ENCODE assay signal across 9 cellular contexts in the genomic region with DNA sequence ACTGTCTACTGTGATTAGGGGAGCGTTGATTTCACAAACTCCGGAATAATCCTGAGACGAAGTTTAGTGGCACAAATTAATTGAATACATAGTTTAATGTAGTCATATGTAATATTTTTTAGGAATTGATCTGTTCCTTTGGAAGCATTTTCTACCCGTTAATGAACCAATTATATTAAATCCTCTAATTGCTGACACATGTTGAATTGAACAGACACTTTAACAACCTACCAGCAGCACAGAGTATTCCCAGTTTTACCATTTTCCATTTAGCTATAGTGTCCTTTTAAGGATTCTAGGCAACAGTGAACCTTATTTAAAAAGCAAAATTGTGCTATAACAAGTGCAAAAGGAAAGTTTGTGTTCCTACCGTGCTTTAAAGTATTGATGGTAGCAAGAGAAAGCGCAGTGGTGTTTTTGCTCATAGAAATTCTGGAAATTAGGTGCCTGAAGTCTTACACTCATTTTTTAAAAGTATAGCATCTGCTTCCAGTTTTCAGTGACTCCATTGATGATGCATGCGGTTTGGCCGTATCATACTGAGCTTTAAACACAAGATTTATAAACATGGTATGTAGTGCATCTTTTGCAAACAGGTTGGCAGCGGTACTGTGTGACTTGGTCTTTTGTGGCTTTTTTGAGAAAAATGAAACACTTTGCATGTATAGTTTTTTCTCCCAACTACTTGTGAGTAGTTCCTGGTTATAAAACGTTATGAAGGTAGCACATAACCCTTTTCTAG. TPM values are rescaled to one million over a fixed set of nuclear protein-coding genes. Genes with fewer than 3 reads are reported as not detected.
A peak's percentile ranks its signal among the peaks of the same experiment; 100 is the strongest.
DNase-seq lines count a peak whose midpoint lies in the region; ATAC-seq, FAIRE-seq and TF ChIP-seq lines count a peak whose summit lies in the region.
"Had no signal": no experiment of that assay in that cellular context is flagged by ENCODE, and none has a peak within 500 bp of the region (broad histone marks: within the 10 kb centered on the region; RNA-seq: fewer than 3 reads in every experiment).

No MANE protein-coding gene starts in this region.

- ATAC-seq in HG02623 (IDR thresholded peaks at IDR 0.05; ENCODE audit: unreplicated experiment), result no peak

- peaks cover 25% of the 10 kb centered on the region for H3K4me1 Mint-ChIP-seq in activated CD4-positive, alpha-beta T cell treated with anti-CD3 and anti-CD28 coated beads, Interleukin-2, amount 10 ng/mL, durations not matched to agents 24 days and 14 days
- peaks cover 33% of the 10 kb centered on the region for H3K4me1 Mint-ChIP-seq in activated naive CD8-positive, alpha-beta T cell (ENCODE audit: low read depth)

- no peak for FAIRE-seq in H54 (lab: Jason Lieb, UNC)
- FAIRE-seq: TTC549 had no signal

- no peaks in the 10 kb centered on the region for H3K9me3 ChIP-seq in iPS-20b (ENCODE audit: insufficient read depth, low read depth, low read length)

- H3K9ac ChIP-seq in iPS-20b (ENCODE audit: low read depth, low read length), result peak overlapping the region; percentile 100

- H3K36me3 Mint-ChIP-seq in activated CD4-positive, alpha-beta T cell treated with anti-CD3 and anti-CD28 coated beads, Interleukin-2, amount 10 ng/mL, durations not matched to agents 24 days and 14 days (ENCODE audit: low read depth), result peaks cover 52% of the 10 kb centered on the region
- peaks cover 11% of the 10 kb centered on the region for H3K36me3 Mint-ChIP-seq in activated naive CD8-positive, alpha-beta T cell

- H3K9me3 Mint-ChIP-seq in activated CD4-positive, alpha-beta T cell treated with anti-CD3 and anti-CD28 coated beads, Interleukin-2, amount 10 ng/mL, durations not matched to agents 24 days and 14 days, result no peaks in the 10 kb centered on the region
- no peaks in the 10 kb centered on the region for H3K9me3 Mint-ChIP-seq in activated naive CD8-positive, alpha-beta T cell (ENCODE audit: low read depth)

- peak overlapping the region; percentile 98 for H3K4me3 Mint-ChIP-seq in activated CD4-positive, alpha-beta T cell treated with anti-CD3 and anti-CD28 coated beads, Interleukin-2, amount 10 ng/mL, durations not matched to agents 24 days and 14 days
- H3K4me3 Mint-ChIP-seq in activated naive CD8-positive, alpha-beta T cell, result peak overlapping the region; percentile 97

- no peak for TF ChIP-seq POLR2A in H54 (IDR thresholded peaks at IDR 0.05; ENCODE audit: low read depth, low read length)

- no peak overlapping the region for H3K27ac ChIP-seq in iPS-20b (ENCODE audit: low read length)
- peak overlapping the region; percentile 26 for H3K27ac ChIP-seq in substantia nigra (ENCODE audit: low read depth, low read length, poor library complexity, severe bottlenecking)

- peak; percentile 65 for DNase-seq in activated CD4-positive, alpha-beta T cell treated with anti-CD3 and anti-CD28 coated beads, Interleukin-2, amount 10 ng/mL, durations not matched to agents 24 days and 14 days
- DNase-seq in activated CD4-positive, alpha-beta T cell treated with anti-CD3 and anti-CD28 coated beads, Interleukin-2, amount 50 U/mL, for 4 hours, result no peak
- DNase-seq in substantia nigra (lab: John Stamatoyannopoulos, UW) (no peak), NCI-H510A (lab: John Stamatoyannopoulos, UW) (no peak), H54 (ENCODE audit: insufficient read length, low spot score) (no peak)

- intact Hi-C loops in activated CD4-positive, alpha-beta T cell treated with anti-CD3 and anti-CD28 coated beads, Interleukin-2, amount 10 ng/mL, durations not matched to agents 24 days and 14 days (cut with micrococcal nuclease), result loop anchor here (1.0 kb wide), 1 partner anchor 107 kb away; no protein-coding TSS in a partner anchor

- peaks cover 49% of the 10 kb centered on the region for H3K36me3 ChIP-seq in iPS-20b (ENCODE audit: insufficient read depth, low read depth, low read length)

- peak overlapping the region; percentile 100 for H3K27ac Mint-ChIP-seq in activated CD4-positive, alpha-beta T cell treated with anti-CD3 and anti-CD28 coated beads, Interleukin-2, amount 10 ng/mL, durations not matched to agents 24 days and 14 days
- H3K27ac Mint-ChIP-seq in activated naive CD8-positive, alpha-beta T cell, result peak overlapping the region; percentile 93

- H3K27me3 Mint-ChIP-seq in activated CD4-positive, alpha-beta T cell treated with anti-CD3 and anti-CD28 coated beads, Interleukin-2, amount 10 ng/mL, durations not matched to agents 24 days and 14 days, result no peaks in the 10 kb centered on the region
- no peaks in the 10 kb centered on the region for H3K27me3 Mint-ChIP-seq in activated naive CD8-positive, alpha-beta T cell

- peaks cover 5% of the 10 kb centered on the region; the same call in 1 of the 2 replicates for H3K27me3 ChIP-seq in iPS-20b (ENCODE audit: insufficient read depth, low read length)

- peak overlapping the region; percentile 95 for H3K4me3 ChIP-seq in iPS-20b (ENCODE audit: low read length)

- H3K4me1 ChIP-seq in iPS-20b (ENCODE audit: insufficient read depth, low read length), result peaks cover 10% of the 10 kb centered on the region; the same call in 1 of the 2 replicates

RNA-seq across cellular contexts. Expression of a gene that starts 1.8 kb away (rescaled TPM):
- total RNA-seq in activated CD4-positive, alpha-beta T cell treated with anti-CD3 and anti-CD28 coated beads, Interleukin-2, amount 10 ng/mL, durations not matched to agents 24 days and 14 days, result 307 and 313 TPM in 2 replicates
